Comparison of ENCODE assay signal across 14 cellular contexts in the genomic region with DNA sequence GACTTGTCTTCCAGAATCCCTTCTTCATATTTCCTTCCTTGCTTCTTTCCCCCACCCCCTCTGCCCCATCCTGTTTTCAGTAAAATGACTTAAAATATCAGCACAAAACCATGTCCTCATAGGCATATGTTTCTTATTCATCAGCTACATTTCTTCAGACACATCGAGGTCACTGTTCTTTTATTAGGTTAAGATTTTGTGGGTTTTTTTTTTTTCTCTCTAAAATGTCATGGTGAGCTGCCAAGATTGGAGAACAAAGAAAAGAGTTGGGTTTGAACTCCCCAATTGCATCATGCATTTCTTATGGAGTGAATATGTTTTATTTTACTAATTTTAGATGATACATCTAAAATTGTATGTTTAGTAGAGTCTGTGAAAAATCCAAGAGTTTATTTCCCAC. TPM values are rescaled to one million over a fixed set of nuclear protein-coding genes. Genes with fewer than 3 reads are reported as not detected.
A peak's percentile ranks its signal among the peaks of the same experiment; 100 is the strongest.
DNase-seq lines count a peak whose midpoint lies in the region; ATAC-seq, FAIRE-seq and TF ChIP-seq lines count a peak whose summit lies in the region.
"Had no signal": no experiment of that assay in that cellular context is flagged by ENCODE, and none has a peak within 500 bp of the region (broad histone marks: within the 10 kb centered on the region; RNA-seq: fewer than 3 reads in every experiment).

No MANE protein-coding gene starts in this region.

- no peaks in the 10 kb centered on the region for H3K9me2 ChIP-seq in GM23248 (ENCODE audit: insufficient read depth)

- WGBS in GM23248 (ENCODE audit: low coverage in 1 of 2, low lambda C conversion rate in 2 of 2, missing lambda C conversion rate in 2 of 2), 2 experiments: 0% methylated on average over 1 of the region's 1 CpG
- 0% methylated on average over 1 of the region's 1 CpG for WGBS in HepG2 (ENCODE audit: low lambda C conversion rate)
- 0 to 21% (median 11%) methylated on average over 1 of the region's 1 CpG for WGBS in stomach, 5 donors

- no peaks in the 10 kb centered on the region for H3K27me3 Mint-ChIP-seq in chondrocyte (ENCODE audit: low read depth)

- TF ChIP-seq RAD21 in HepG2 (CRISPR knock-in tag; IDR thresholded peaks at IDR 0.05): no peak

- DNase-seq in GM23248 (peak; percentile 84), chondrocyte (ENCODE audit: low spot score) (no peak), HepG2 (ENCODE audit: low spot score) (no peak), stomach (no peak), head of caudate nucleus (no peak), ureter (ENCODE audit: low spot score) (no peak), activated T-cell treated with anti-CD3 and anti-CD28 coated beads for 4 hours (no peak), tibial artery (no peak)
- DNase-seq: activated CD4-positive, alpha-beta T cell treated with anti-CD3 and anti-CD28 coated beads, Interleukin-2, amount 50 U/mL, for 48 hours; DMS153; NCI-H524 treated with DMSO at 0.1 percent for 48 hours had no signal

- intact Hi-C loops in HepG2 (cut with micrococcal nuclease; ENCODE audit: unreplicated experiment) (no loop called here), stomach (cut with DNase I; ENCODE audit: low total_unique reads) (no loop called here), head of caudate nucleus (cut with DNase I) (no loop called here), tibial artery (cut with DNase I; ENCODE audit: low total_unique reads) (no loop called here)

- H3K4me1 Mint-ChIP-seq in chondrocyte (ENCODE audit: low read depth): peaks cover 43% of the 10 kb centered on the region

- BruUV-seq in HepG2 (replicated peaks; lab: Mats Ljungman, UMichigan): no TSS peak

- no peaks in the 10 kb centered on the region for H4K20me1 ChIP-seq in GM23248 (ENCODE audit: insufficient read depth)
- no peaks in the 10 kb centered on the region for H4K20me1 ChIP-seq in HepG2 (ENCODE audit: insufficient read depth, low read length)

- H3K27me3 ChIP-seq in GM23248 (replicated peaks; ENCODE audit: insufficient read depth): no peaks in the 10 kb centered on the region
- no peaks in the 10 kb centered on the region for H3K27me3 ChIP-seq in HepG2 (ENCODE audit: control insufficient read depth in 1 of 2, insufficient read depth in 2 of 2, low read length in 2 of 2)
- H3K27me3 ChIP-seq in stomach: no peaks in the 10 kb centered on the region
- no peaks in the 10 kb centered on the region for H3K27me3 ChIP-seq in tibial artery

- no peaks in the 10 kb centered on the region for H3K9me3 Mint-ChIP-seq in chondrocyte (ENCODE audit: low read depth)

- CTCF ChIA-PET in HepG2 (lab: Yijun Ruan, JAX; ENCODE audit: low intra/inter-chr PET ratio, low total read pairs): no interaction called here

- H3K4me2 ChIP-seq in GM23248 (ENCODE audit: unreplicated experiment) (peak overlapping the region; percentile 81), HepG2 (ENCODE audit: low read depth, low read length) (peak overlapping the region; percentile 67)
- H3K4me2 ChIP-seq: KMS-11 had no signal

- no peak for FAIRE-seq in HepG2 (lab: Jason Lieb, UNC)

- no peak for TF ChIP-seq EP300 in HepG2 (IDR thresholded peaks at IDR 0.05; ENCODE audit: low read depth in 2 of 2, low read length in 2 of 2)
- no peak for TF ChIP-seq EP300 in HepG2 (CRISPR knock-in tag; IDR thresholded peaks at IDR 0.05; ENCODE audit: borderline replicate concordance)
- no peak for TF ChIP-seq EP300 in stomach (IDR thresholded peaks at IDR 0.05)

- peak overlapping the region; percentile 36 for H3K4me3 ChIP-seq in GM23248
- no peak overlapping the region for H3K4me3 ChIP-seq in HepG2 (replicated peaks in 1 of 3; ENCODE audit: insufficient read depth in 1 of 3, low read depth in 2 of 3, low read length in 3 of 3)
- no peak overlapping the region for H3K4me3 ChIP-seq in stomach
- H3K4me3 ChIP-seq in tibial artery: no peak overlapping the region
- H3K4me3 ChIP-seq: lung had no signal

- H3K36me3 Mint-ChIP-seq in chondrocyte (ENCODE audit: low read depth): no peaks in the 10 kb centered on the region
- H3K36me3 Mint-ChIP-seq: activated naive CD8-positive, alpha-beta T cell had no signal

- no peaks in the 10 kb centered on the region for H3K9me3 ChIP-seq in GM23248 (ENCODE audit: low read depth)
- H3K9me3 ChIP-seq in HepG2 (ENCODE audit: low read length): no peaks in the 10 kb centered on the region
- H3K9me3 ChIP-seq in stomach: no peaks in the 10 kb centered on the region
- no peaks in the 10 kb centered on the region for H3K9me3 ChIP-seq in tibial artery

- no peak for TF ChIP-seq POLR2A in HepG2 (IDR thresholded peaks at IDR 0.05; ENCODE audit: insufficient read depth in 1 of 2, low read depth in 2 of 2, low read length in 2 of 2)
- TF ChIP-seq POLR2A in stomach (IDR thresholded peaks at IDR 0.05): no peak

- in situ Hi-C loops in GM23248 (cut with MboI): no loop called here
- in situ Hi-C loops in HepG2 (cut with HindIII; ENCODE audit: extremely low pct_ligation_motif_present, low pct_unique_long_range_greater_than_20kb): no loop called here

- peak overlapping the region; percentile 91 for H3K27ac ChIP-seq in GM23248
- no peak overlapping the region for H3K27ac ChIP-seq in HepG2 (ENCODE audit: extremely low read length, insufficient read depth, low read length)
- peak overlapping the region in 4 of 5 donors; percentile 55 to 77 (median 72) for H3K27ac ChIP-seq in stomach
- H3K27ac ChIP-seq in tibial artery: no peak overlapping the region
- H3K27ac ChIP-seq: KMS-11 had no signal

- H2AFZ ChIP-seq in GM23248: peak overlapping the region; percentile 61
- H2AFZ ChIP-seq in HepG2 (ENCODE audit: low read length): no peak overlapping the region

- H3K36me3 ChIP-seq in GM23248 (ENCODE audit: low read depth) (no peaks in the 10 kb centered on the region), HepG2 (replicated peaks in 1 of 2; ENCODE audit: control insufficient read depth in 1 of 2, insufficient read depth in 2 of 2, low read length in 2 of 2) (no peaks in the 10 kb centered on the region), stomach (no peaks in the 10 kb centered on the region), tibial artery (no peaks in the 10 kb centered on the region)

- H3K9ac ChIP-seq in GM23248: peak overlapping the region; percentile 63
- no peak overlapping the region for H3K9ac ChIP-seq in HepG2 (ENCODE audit: insufficient read depth, low read depth, low read length)
- H3K9ac ChIP-seq: KMS-11 had no signal

- peaks cover 34% of the 10 kb centered on the region for H3F3A ChIP-seq in GM23248 (ENCODE audit: insufficient read depth)

- no peak for ATAC-seq in HepG2

- POLR2A ChIA-PET in HepG2 (lab: Yijun Ruan, JAX): interaction anchor here (1.0 to 1.5 kb wide), 5 partner anchors 13 to 351 kb away, joined by 3 to 5 read pairs (median 3); partner anchors contain the start of genes CBLL1 and LAMB1

- H3K79me2 ChIP-seq in GM23248 (ENCODE audit: insufficient read depth) (no peaks in the 10 kb centered on the region), HepG2 (ENCODE audit: insufficient read depth, low read length) (no peaks in the 10 kb centered on the region)

- peaks cover 34% of the 10 kb centered on the region for H3K4me1 ChIP-seq in GM23248 (ENCODE audit: insufficient read depth)
- H3K4me1 ChIP-seq in HepG2 (ENCODE audit: insufficient read depth, low read length): peaks cover 49% of the 10 kb centered on the region
- H3K4me1 ChIP-seq in stomach: peaks cover 15 to 36% (median 23%) of the 10 kb centered on the region in 4 donors
- H3K4me1 ChIP-seq in tibial artery: no peaks in the 10 kb centered on the region

- peak overlapping the region; percentile 23 for H3K4me3 Mint-ChIP-seq in chondrocyte (ENCODE audit: unreplicated experiment)
- H3K4me3 Mint-ChIP-seq: activated naive CD8-positive, alpha-beta T cell had no signal

- H3K27ac Mint-ChIP-seq in chondrocyte (ENCODE audit: unreplicated experiment): peak overlapping the region; percentile 92
- H3K27ac Mint-ChIP-seq: activated naive CD8-positive, alpha-beta T cell had no signal

- TF ChIP-seq CTCF in chondrocyte (IDR thresholded peaks at IDR 0.05) (no peak), HepG2 (CRISPR knock-in tag; IDR thresholded peaks at IDR 0.05) (no peak), stomach (IDR thresholded peaks at IDR 0.05) (no peak), tibial artery (IDR thresholded peaks at IDR 0.05) (no peak)

TF ChIP-seq in HepG2, 621 proteins besides CTCF, POLR2A, EP300 and RAD21 (continues in another document):
- TF ChIP-seq HMG20B (CRISPR knock-in tag; conservative IDR thresholded peaks at IDR 0.05) (no peak), HMG20A (CRISPR knock-in tag; IDR thresholded peaks at IDR 0.05; ENCODE audit: borderline replicate concordance) (no peak), ZNF749 (CRISPR knock-in tag; IDR thresholded peaks at IDR 0.05; ENCODE audit: borderline replicate concordance) (no peak), AGO1 (IDR thresholded peaks at IDR 0.05; ENCODE audit: low read depth, low read length, poor library complexity, severe bottlenecking) (no peak)

RNA-seq across cellular contexts. Expression of gene LAMB4, which starts 35.8 kb away (rescaled TPM):
- total RNA-seq in GM23248 (2014; rRNA removed; shearing (Covaris generic)): not detected in 2 replicates
- polyA plus RNA-seq in GM23248 (2016; fragmentation: Nextera tagmentation; extraction: Ambion mirVana): 0.08 and 0.16 TPM in 2 replicates
- total RNA-seq in chondrocyte: 0.15 TPM in 1 of 3 replicates, not detected in the others
- not detected in 2 replicates for total RNA-seq in HepG2 (2016; rRNA removed; fragmentation: Illumina TruSeq; extraction: Trizol)
- total RNA-seq in HepG2 (2016; cell fraction: cytosol; rRNA removed; fragmentation: Illumina TruSeq; extraction: Trizol; ENCODE audit: low read depth): not detected in 2 replicates
- total RNA-seq in HepG2 (2016; cell fraction: insoluble cytoplasmic fraction; rRNA removed; fragmentation: Illumina TruSeq; extraction: Trizol): not detected in 2 replicates
- not detected in 2 replicates for total RNA-seq in HepG2 (2016; cell fraction: membrane; rRNA removed; fragmentation: Illumina TruSeq; extraction: Trizol)
- total RNA-seq in HepG2 (2016; cell fraction: nucleus; rRNA removed; fragmentation: Illumina TruSeq; extraction: Trizol): not detected in 2 replicates
- 0.05 TPM in 1 of 2 replicates, not detected in the other for polyA plus RNA-seq in HepG2 (2011; rRNA removed)
- polyA plus RNA-seq in HepG2 (2011; cell fraction: cytosol; rRNA removed): 0.11 and 0.12 TPM in 2 replicates
- not detected in 2 replicates for polyA plus RNA-seq in HepG2 (2011; cell fraction: nucleus; rRNA removed)
- 0.05 TPM in 1 of 2 replicates, not detected in the other for polyA plus RNA-seq in HepG2 (2012)
- not detected in 2 replicates for polyA plus RNA-seq in HepG2 (2016; cell fraction: cytosol; fragmentation: Illumina TruSeq; extraction: Trizol; ENCODE audit: low read depth)
- not detected in 2 replicates for polyA plus RNA-seq in HepG2 (2016; cell fraction: insoluble cytoplasmic fraction; fragmentation: Illumina TruSeq; extraction: Trizol; ENCODE audit: low read depth)
- not detected in 2 replicates for polyA plus RNA-seq in HepG2 (2016; cell fraction: membrane; fragmentation: Illumina TruSeq; extraction: Trizol; ENCODE audit: low read depth)
- polyA plus RNA-seq in HepG2 (2016; cell fraction: nucleus; fragmentation: Illumina TruSeq; extraction: Trizol; ENCODE audit: insufficient read depth, low read depth): not detected in 2 replicates
- polyA minus RNA-seq in HepG2 (2011; rRNA and poly(A)+ RNA removed; ENCODE audit: low replicate concordance): not detected in 2 replicates
- polyA minus RNA-seq in HepG2 (2011; cell fraction: cytosol; rRNA and poly(A)+ RNA removed): not detected in 2 replicates
- not detected in 2 replicates for polyA minus RNA-seq in HepG2 (2011; cell fraction: nucleus; rRNA and poly(A)+ RNA removed)
- total RNA-seq in stomach: 1 to 10 TPM in 1 of 5 donors, under 1 TPM in 2, not detected in 2; under 0.01 to 8.5 (median 0.18) TPM
- polyA plus RNA-seq in stomach: 1 to 10 TPM in 2 of 3 donors, under 1 TPM in 1; 0.68 to 3.6 (median 2.7) TPM
- not detected for total RNA-seq in ureter

Comparison
In these comparisons a context has a peak if more than half of its experiments do, and no peak if none do; other contexts are left out.
1. H3K27ac ChIP-seq: peak in GM23248 (single experiment) and stomach (4 of 5); none in HepG2 (single experiment) and tibial artery (0 of 2).